In the genomic region with DNA sequence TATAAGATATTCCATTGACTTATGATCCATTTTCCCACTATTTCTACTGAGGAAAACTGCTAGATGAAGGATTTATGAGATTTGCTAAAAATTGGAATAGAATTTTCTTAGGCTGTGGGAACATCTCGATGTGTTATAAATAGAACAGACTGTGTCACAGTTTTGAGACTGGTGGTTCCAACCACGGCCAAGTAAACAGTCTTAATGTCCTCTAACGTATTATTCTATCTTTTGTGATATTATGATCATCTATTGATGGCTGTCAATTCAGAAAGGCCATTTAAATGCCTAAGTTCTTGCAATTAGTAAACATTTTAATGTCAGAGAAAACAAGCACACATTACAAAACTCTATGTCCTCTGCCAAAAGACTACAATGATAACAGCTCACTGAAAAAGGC, we compare ENCODE assay signal across 20 cellular contexts.
DNase-seq lines count a peak whose midpoint lies in the region; ATAC-seq, FAIRE-seq and TF ChIP-seq lines count a peak whose summit lies in the region.
"Had no signal": no experiment of that assay in that cellular context is flagged by ENCODE, and none has a peak within 500 bp of the region (broad histone marks: within the 10 kb centered on the region; RNA-seq: fewer than 3 reads in every experiment).

No MANE protein-coding gene starts in this region.

- no peak for TF ChIP-seq CTCF in adrenal gland (IDR thresholded peaks at IDR 0.05)
- TF ChIP-seq CTCF in pancreas (IDR thresholded peaks at IDR 0.05): no peak

- H3K36me3 ChIP-seq in adrenal gland (replicated peaks in 1 of 2) (no peaks in the 10 kb centered on the region), pancreas (no peaks in the 10 kb centered on the region)
- H3K36me3 ChIP-seq: MG63 had no signal

- peaks cover 3 to 6% of the 10 kb centered on the region in 2 donors for H3K4me1 Mint-ChIP-seq in effector memory CD8-positive, alpha-beta T cell (ENCODE audit: low read depth in 2 of 2)
- H3K4me1 Mint-ChIP-seq: B cell had no signal

- no peak for TF ChIP-seq POLR2A in adrenal gland (IDR thresholded peaks at IDR 0.05)

- no peak for FAIRE-seq in pancreas (lab: Jason Lieb, UNC)
- FAIRE-seq: H1 had no signal

- peak overlapping the region in 4 of 5 donors; percentile 29 to 65 (median 49) for H3K27ac ChIP-seq in adrenal gland
- H3K27ac ChIP-seq in cingulate gyrus (ENCODE audit: low read depth, low read length): peak overlapping the region; percentile 67
- H3K27ac ChIP-seq in layer of hippocampus (ENCODE audit: low read depth, low read length): peak overlapping the region; percentile 39
- H3K27ac ChIP-seq in pancreas: no peak overlapping the region
- H3K27ac ChIP-seq: RWPE1 had no signal

- DNase-seq in adrenal gland: no peak
- DNase-seq in superior temporal gyrus (ENCODE audit: extremely low spot score): peak; percentile 69
- no peak for DNase-seq in pancreas
- no peak for DNase-seq in iPS-NIHi11 (ENCODE audit: low spot score)
- DNase-seq in effector memory CD8-positive, alpha-beta T cell: no peak
- DNase-seq: ACHN; CD4-positive, alpha-beta T cell; DMS79 treated with DMSO at 0.1 percent for 48 hours; GDM1; HFFc6; KG1; MG63; NCI-H1105 treated with DMSO at 0.1 percent for 48 hours; NCI-H187 treated with DMSO at 0.1 percent for 48 hours; NCI-H446 had no signal

- H3K4me1 ChIP-seq in adrenal gland (replicated peaks in 1 of 2): peaks cover 8 to 21% of the 10 kb centered on the region in 2 donors
- H3K4me1 ChIP-seq in pancreas: no peaks in the 10 kb centered on the region

- intact Hi-C loops in adrenal gland (cut with DNase I) (no loop called here), pancreas (cut with DNase I) (no loop called here)

- no peaks in the 10 kb centered on the region for H3K9me3 Mint-ChIP-seq in effector memory CD8-positive, alpha-beta T cell
- H3K9me3 Mint-ChIP-seq: CD4-positive, alpha-beta T cell; HFFc6 had no signal

- H3K27me3 Mint-ChIP-seq in effector memory CD8-positive, alpha-beta T cell: no peaks in the 10 kb centered on the region
- H3K27me3 Mint-ChIP-seq: B cell; CD4-positive, alpha-beta T cell had no signal

- no peak overlapping the region for H3K27ac Mint-ChIP-seq in effector memory CD8-positive, alpha-beta T cell
- H3K27ac Mint-ChIP-seq: B cell; CD4-positive, alpha-beta T cell; HFFc6 had no signal

- H3K4me3 ChIP-seq in adrenal gland: peak overlapping the region in 1 of 4 donors; percentile 18
- no peak overlapping the region for H3K4me3 ChIP-seq in pancreas
- H3K4me3 ChIP-seq: MG63 had no signal

- no peaks in the 10 kb centered on the region for H3K9me3 ChIP-seq in adrenal gland (replicated peaks in 1 of 3)
- H3K9me3 ChIP-seq in pancreas: no peaks in the 10 kb centered on the region
- H3K9me3 ChIP-seq: MG63 had no signal

- H3K36me3 Mint-ChIP-seq in effector memory CD8-positive, alpha-beta T cell (ENCODE audit: insufficient read depth): peaks cover 42% of the 10 kb centered on the region

- WGBS in adrenal gland, 4 donors: 36 to 50% (median 40%) methylated on average over 3 of the region's 3 CpGs
- WGBS in pancreas, 2 donors: 62 to 80% methylated on average over 3 of the region's 3 CpGs

- H3K4me3 Mint-ChIP-seq in effector memory CD8-positive, alpha-beta T cell: no peak overlapping the region
- H3K4me3 Mint-ChIP-seq: B cell; CD4-positive, alpha-beta T cell; HFFc6 had no signal

- ATAC-seq in pancreas: no peak
- no peak for ATAC-seq in effector memory CD8-positive, alpha-beta T cell (replicated peaks)

- no peaks in the 10 kb centered on the region for H3K27me3 ChIP-seq in adrenal gland
- H3K27me3 ChIP-seq in layer of hippocampus (ENCODE audit: control insufficient read depth, insufficient read depth, low read length): no peaks in the 10 kb centered on the region
- no peaks in the 10 kb centered on the region for H3K27me3 ChIP-seq in pancreas
- H3K27me3 ChIP-seq: MG63 had no signal

Comparison
In these comparisons a context has a peak if more than half of its experiments do, and no peak if none do; other contexts are left out.
1. H3K27ac ChIP-seq: peak in adrenal gland (4 of 5), cingulate gyrus (single experiment) and layer of hippocampus (single experiment); none in pancreas (0 of 4).